9 cellular contexts compared by ENCODE assay signal in genomic region chr5:173786296-173787187, GRCh38.
DNase-seq lines count a peak whose midpoint lies in the region; ATAC-seq, FAIRE-seq and TF ChIP-seq lines count a peak whose summit lies in the region.
"Had no signal": no experiment of that assay in that cellular context is flagged by ENCODE, and none has a peak within 500 bp of the region (broad histone marks: within the 10 kb centered on the region; RNA-seq: fewer than 3 reads in every experiment).

No MANE protein-coding gene starts in this region.

- H3K4me1 ChIP-seq in A549 (peaks cover 24% of the 10 kb centered on the region), psoas muscle (peaks cover 18% of the 10 kb centered on the region)

- H3K4me2 ChIP-seq in A549 = no peak overlapping the region

- no peak for TF ChIP-seq RAD21 in A549 (conservative IDR thresholded peaks at IDR 0.05 in 1 of 2, IDR thresholded peaks at IDR 0.05 in 1 of 2)

- no peak for TF ChIP-seq POLR2A in A549 (IDR thresholded peaks at IDR 0.05; ENCODE audit: low read length)

- ATAC-seq in A549 (no peak), GM18909 (IDR thresholded peaks at IDR 0.05; ENCODE audit: poor library complexity, unreplicated experiment) (peak; percentile 61), HG02973 (IDR thresholded peaks at IDR 0.05; ENCODE audit: unreplicated experiment) (peak; percentile 67), psoas muscle (no peak), GM21367 (IDR thresholded peaks at IDR 0.05; ENCODE audit: unreplicated experiment) (no peak)

- H3K27ac ChIP-seq in A549 = peak overlapping the region; percentile 15 to 51; a peak in 4 of 6 replicates
- H3K27ac ChIP-seq in psoas muscle = no peak overlapping the region
- H3K27ac ChIP-seq: C4-2B had no signal

- TF ChIP-seq CTCF in A549 (IDR thresholded peaks at IDR 0.05) (no peak), psoas muscle (IDR thresholded peaks at IDR 0.05) (no peak)

- CTCF ChIA-PET in A549 (lab: Yijun Ruan, JAX) = interaction anchor here (0.7 to 1.9 kb wide), 4 partner anchors 20 to 755 kb away, joined by 3 to 4 read pairs (median 4); no protein-coding TSS in a partner anchor

- H3K4me3 ChIP-seq in A549 = no peak overlapping the region
- no peak overlapping the region for H3K4me3 ChIP-seq in psoas muscle

- WGBS in A549 (ENCODE audit: missing lambda C conversion rate) = 96% methylated on average over 10 of the region's 10 CpGs
- 81 to 88% (median 88%) methylated on average over 10 of the region's 10 CpGs for WGBS in psoas muscle, 3 donors

- H3K9me3 ChIP-seq in A549 (no peaks in the 10 kb centered on the region), psoas muscle (no peaks in the 10 kb centered on the region)

- in situ Hi-C loops in SK-MEL-5 (cut with HindIII; ENCODE audit: low pct_unique_long_range_greater_than_20kb, low sequenced_read_pairs) = no loop called here

- no peaks in the 10 kb centered on the region for H3K27me3 ChIP-seq in psoas muscle (ENCODE audit: insufficient read depth in 3 of 3, low read length in 2 of 3)

- H3K36me3 ChIP-seq in psoas muscle (ENCODE audit: insufficient read depth in 1 of 2, low read depth in 1 of 2) = no peaks in the 10 kb centered on the region

- intact Hi-C loops in psoas muscle (cut with DNase I) = loop anchor here in 1 of 2 donors (5.0 kb wide), 1 partner anchor 96 kb away; no protein-coding TSS in a partner anchor

- no peak for TF ChIP-seq EP300 in A549 (IDR thresholded peaks at IDR 0.05)

- DNase-seq in A549 (ENCODE audit: low read depth in 1 of 2, low spot score in 1 of 2) = no peak
- peak; percentile 14 for DNase-seq in SK-MEL-5 (ENCODE audit: low read depth, low spot score)
- no peak for DNase-seq in psoas muscle
- DNase-seq in NCI-H510A (lab: John Stamatoyannopoulos, UW) = no peak
- DNase-seq in NCI-H226 = no peak

- FAIRE-seq in A549 (lab: Jason Lieb, UNC) = no peak

- POLR2A ChIA-PET in A549 (lab: Yijun Ruan, JAX) = no interaction called here

TF ChIP-seq in A549, 52 proteins besides CTCF, POLR2A, EP300 and RAD21:
- no peak for TF ChIP-seq ELK1 (IDR thresholded peaks at IDR 0.05; ENCODE audit: low read depth, low read length)

Comparison
In these comparisons a context has a peak if more than half of its experiments do, and no peak if none do; other contexts are left out.
1. ATAC-seq: peak in GM18909 (single experiment) and HG02973 (single experiment); none in A549 (0 of 2), psoas muscle (0 of 4) and GM21367 (single experiment).